8 cellular contexts compared by ENCODE assay signal in genomic region chr22:41382610-41383009, GRCh38. TPM values are rescaled to one million over a fixed set of nuclear protein-coding genes. Genes with fewer than 3 reads are reported as not detected.
A peak's percentile ranks its signal among the peaks of the same experiment; 100 is the strongest.
DNase-seq lines count a peak whose midpoint lies in the region; ATAC-seq and TF ChIP-seq lines count a peak whose summit lies in the region.

No MANE protein-coding gene starts in this region.

- H2BK120ac ChIP-seq in trophoblast cell (ENCODE audit: insufficient read depth, low read length, poor library complexity), result no peak overlapping the region

- H3K4me2 ChIP-seq in trophoblast cell (ENCODE audit: low read length), result peak overlapping the region; percentile 70

- H3K9ac ChIP-seq in trophoblast cell (ENCODE audit: low read length), result no peak overlapping the region

- H3K9me3 ChIP-seq in Panc1 (ENCODE audit: control insufficient read depth, insufficient read depth, low read depth, low read length), result no peaks in the 10 kb centered on the region
- H3K9me3 ChIP-seq in esophagus (ENCODE audit: control insufficient read depth in 2 of 2, insufficient read depth in 1 of 2, low read depth in 1 of 2, low read length in 1 of 2), result no peaks in the 10 kb centered on the region
- H3K9me3 ChIP-seq in trophoblast cell (ENCODE audit: insufficient read depth, low read depth, low read length), result no peaks in the 10 kb centered on the region

- H3K27me3 ChIP-seq in Panc1 (ENCODE audit: control insufficient read depth, insufficient read depth, low read length) (no peaks in the 10 kb centered on the region), esophagus (ENCODE audit: control insufficient read depth in 1 of 2, insufficient read depth in 2 of 2, low read length in 2 of 2) (no peaks in the 10 kb centered on the region), trophoblast cell (ENCODE audit: insufficient read depth, low read length) (no peaks in the 10 kb centered on the region)

- ATAC-seq in Panc1, result no peak
- ATAC-seq in HG03135 (IDR thresholded peaks at IDR 0.05; ENCODE audit: unreplicated experiment), result no peak

- peak overlapping the region; percentile 54 for H4K12ac ChIP-seq in trophoblast cell (ENCODE audit: low read depth, low read length)

- no peak overlapping the region for H3K18ac ChIP-seq in trophoblast cell (ENCODE audit: low read length)

- in situ Hi-C loops in Panc1 (cut with HindIII; ENCODE audit: low pct_unique_long_range_greater_than_20kb, low sequenced_read_pairs), result no loop called here

- no peak overlapping the region for H2AK5ac ChIP-seq in trophoblast cell (ENCODE audit: low read length)

- WGBS in esophagus, 2 donors, result 14 to 20% methylated on average over 19 of the region's 19 CpGs
- WGBS in trophoblast cell (ENCODE audit: extremely low coverage, insufficient coverage, insufficient read length), result no CpG with 5 or more reads among the region's 19 CpGs

- BruUV-seq in Panc1 (replicated peaks; lab: Mats Ljungman, UMichigan), result no TSS peak

- no peak overlapping the region for H2BK12ac ChIP-seq in trophoblast cell (ENCODE audit: low read length)

- POLR2A ChIA-PET in Panc1 (lab: Charles Lee), result no interaction called here

- H4K8ac ChIP-seq in trophoblast cell (ENCODE audit: low read depth, low read length), result no peak overlapping the region

- no peak overlapping the region for H3K4ac ChIP-seq in trophoblast cell (ENCODE audit: low read depth, low read length)

- H3K27ac ChIP-seq in Panc1 (ENCODE audit: low read length) (peak overlapping the region; percentile 59; the same call in 1 of the 2 replicates), esophagus (ENCODE audit: low read depth in 2 of 2, low read length in 1 of 2) (peak overlapping the region; percentile 98 to 100), trophoblast cell (ENCODE audit: low read depth, low read length) (no peak overlapping the region)

- TF ChIP-seq CTCF in Panc1 (IDR thresholded peaks at IDR 0.05), result no peak

- H3K23ac ChIP-seq in trophoblast cell (ENCODE audit: low read length), result no peak overlapping the region

- no peak overlapping the region for H2BK5ac ChIP-seq in trophoblast cell (ENCODE audit: low read depth, low read length, poor library complexity)

- intact Hi-C loops in Panc1 (cut with micrococcal nuclease; ENCODE audit: unreplicated experiment), result no loop called here

- peaks cover 10% of the 10 kb centered on the region for H3K4me1 ChIP-seq in Panc1 (ENCODE audit: control insufficient read depth, insufficient read depth, low read length)
- peaks cover 0 to 4% of the 10 kb centered on the region in 2 donors for H3K4me1 ChIP-seq in esophagus (ENCODE audit: control insufficient read depth in 2 of 2, insufficient read depth in 2 of 2, low read length in 1 of 2)
- H3K4me1 ChIP-seq in trophoblast cell (ENCODE audit: control insufficient read depth in 1 of 2, insufficient read depth in 2 of 2, low read length in 2 of 2), result peaks cover 8 to 14% of the 10 kb centered on the region in 2 experiments

- peak; percentile 15 for DNase-seq in EH (ENCODE audit: low read depth)
- no peak for DNase-seq in Panc1 (ENCODE audit: low read depth, low spot score)
- DNase-seq in trophoblast cell, result no peak
- DNase-seq in NCI-H2107 treated with DMSO at 0.1 percent for 48 hours (lab: John Stamatoyannopoulos, UW; ENCODE audit: unreplicated experiment), result no peak
- DNase-seq in activated CD4-positive, CD25-positive, alpha-beta regulatory T cell (lab: John Stamatoyannopoulos, UW), result no peak
- DNase-seq in activated CD8-positive, alpha-beta memory T cell treated with anti-CD3 and anti-CD28 coated beads, Interleukin-2, amount 50 U/mL, for 4 hours, result no peak

- no peaks in the 10 kb centered on the region for H3K36me3 ChIP-seq in Panc1 (ENCODE audit: control insufficient read depth, insufficient read depth, low read length)
- peaks cover 2 to 5% of the 10 kb centered on the region in 2 donors for H3K36me3 ChIP-seq in esophagus (ENCODE audit: control insufficient read depth in 2 of 2, insufficient read depth in 2 of 2, low read length in 1 of 2)
- H3K36me3 ChIP-seq in trophoblast cell (ENCODE audit: control insufficient read depth in 1 of 2, insufficient read depth in 2 of 2, low read length in 2 of 2), result peaks cover 2 to 3% of the 10 kb centered on the region in 2 experiments

- no peak overlapping the region for H4K91ac ChIP-seq in trophoblast cell (ENCODE audit: low read depth, low read length)

- H3K4me3 ChIP-seq in Panc1 (ENCODE audit: low read depth in 2 of 2, low read length in 2 of 2) (peak overlapping the region; percentile 54 to 66), esophagus (ENCODE audit: low read depth in 1 of 2, low read length in 2 of 2) (peak overlapping the region; percentile 71 to 76), trophoblast cell (ENCODE audit: low read depth, low read length) (no peak overlapping the region)

- H3K79me1 ChIP-seq in trophoblast cell (ENCODE audit: low read length), result peaks cover 9% of the 10 kb centered on the region

- peaks cover 2% of the 10 kb centered on the region for H3K79me2 ChIP-seq in trophoblast cell (ENCODE audit: control insufficient read depth, insufficient read depth, low read length, poor library complexity)

- peak overlapping the region; percentile 91 for H2AFZ ChIP-seq in trophoblast cell (ENCODE audit: insufficient read depth, low read length, poor library complexity)

- no peak overlapping the region for H3K14ac ChIP-seq in trophoblast cell (ENCODE audit: low read length)

- CTCF ChIA-PET in Panc1 (lab: Charles Lee), result no interaction called here

RNA-seq across cellular contexts. Expression of gene TEF, which starts 0.9 kb away (rescaled TPM):
- total RNA-seq in Panc1 (2021; ENCODE audit: unreplicated experiment), result 7.8 TPM
- 5.9 TPM for polyA plus RNA-seq in Panc1 (2012; ENCODE audit: insufficient read length)
- polyA plus RNA-seq in esophagus, result 1 to 10 TPM; 8.5 to 9.5 TPM
- polyA plus RNA-seq in trophoblast cell (2013), result 4.0 and 4.4 TPM in 2 replicates
